ENCODE assay signal across 6 cellular contexts in genomic region chr12:123861392-123861791, GRCh38.
"Had no signal": no experiment of that assay in that cellular context is flagged by ENCODE, and none has a peak within 500 bp of the region (broad histone marks: within the 10 kb centered on the region; RNA-seq: fewer than 3 reads in every experiment).

No MANE protein-coding gene starts in this region.

- FAIRE-seq: HTR-8/SVneo, K562 had no signal

- H3K4me3 ChIP-seq: K562 had no signal

- H3K27ac ChIP-seq: HL-60 had no signal

- DNase-seq: IMR-90, KBM-7, KG1 had no signal

- ATAC-seq: K562 had no signal
